Comparison of ENCODE assay signal across 19 cellular contexts in genomic region chr21:32360401-32360981, GRCh38. TPM values are rescaled to one million over a fixed set of nuclear protein-coding genes. Genes with fewer than 3 reads are reported as not detected.
DNase-seq lines count a peak whose midpoint lies in the region; ATAC-seq and TF ChIP-seq lines count a peak whose summit lies in the region.
"Had no signal": no experiment of that assay in that cellular context is flagged by ENCODE, and none has a peak within 500 bp of the region (broad histone marks: within the 10 kb centered on the region; RNA-seq: fewer than 3 reads in every experiment).

No MANE protein-coding gene starts in this region.

- no peaks in the 10 kb centered on the region for H3K9me3 Mint-ChIP-seq in activated CD8-positive, alpha-beta T cell treated with anti-CD3 and anti-CD28 coated beads for 36 hours
- H3K9me3 Mint-ChIP-seq: activated CD4-positive, alpha-beta T cell treated with anti-CD3 and anti-CD28 coated beads, Interleukin-2, amount 10 ng/mL, durations not matched to agents 24 days and 14 days; activated T-helper 1 cell treated with anti-CD3 and anti-CD28 coated beads, Interleukin-12 subunit alpha, Interleukin-12 subunit beta, Interleukin-2, Interleukin-4 antibody, amounts not matched to agents 30 ng/mL and 10 ng/mL and 1 ng/mL, durations not matched to agents 14 hours and 24 hours and 36 hours; GM23338; naive thymus-derived CD8-positive, alpha-beta T cell had no signal

- POLR2A ChIA-PET in activated CD8-positive, alpha-beta T cell treated with anti-CD3 and anti-CD28 coated beads for 36 hours (lab: Charles Lee): no interaction called here

- DNase-seq in SIG-M5 treated with dmso at 0.1 percent for 504 hours (lab: John Stamatoyannopoulos, UW; ENCODE audit: unreplicated experiment) (peak; percentile 55), SIG-M5 (lab: John Stamatoyannopoulos, UW) (no peak), NCI-H146 (lab: John Stamatoyannopoulos, UW) (peak; percentile 63), lung microvascular endothelial cell (ENCODE audit: low read depth in 2 of 2) (peak; percentile 48 to 58), germinal center (ENCODE audit: low spot score) (no peak), ascending aorta (ENCODE audit: low spot score in 2 of 2) (no peak)
- no peak for DNase-seq in activated CD8-positive, alpha-beta T cell treated with anti-CD3 and anti-CD28 coated beads for 36 hours
- DNase-seq: activated CD4-positive, alpha-beta T cell treated with anti-CD3 and anti-CD28 coated beads, Interleukin-2, amount 10 ng/mL, durations not matched to agents 24 days and 14 days; DMS79 treated with DMSO at 0.1 percent for 48 hours; effector CD8-positive, alpha-beta T cell; naive thymus-derived CD8-positive, alpha-beta T cell; NCI-H1930; NCI-H524 treated with DMSO at 0.1 percent for 48 hours; stomach had no signal

- no peak overlapping the region for H3K4me3 Mint-ChIP-seq in activated CD8-positive, alpha-beta T cell treated with anti-CD3 and anti-CD28 coated beads for 36 hours
- H3K4me3 Mint-ChIP-seq: activated CD4-positive, alpha-beta T cell treated with anti-CD3 and anti-CD28 coated beads, Interleukin-2, amount 10 ng/mL, durations not matched to agents 24 days and 14 days; activated T-helper 1 cell treated with anti-CD3 and anti-CD28 coated beads, Interleukin-12 subunit alpha, Interleukin-12 subunit beta, Interleukin-2, Interleukin-4 antibody, amounts not matched to agents 30 ng/mL and 10 ng/mL and 1 ng/mL, durations not matched to agents 14 hours and 24 hours and 36 hours; GM23338 had no signal

- H3K36me3 ChIP-seq in ascending aorta: peaks cover 92 to 100% of the 10 kb centered on the region in 2 donors

- no peaks in the 10 kb centered on the region for H3K9me3 ChIP-seq in ascending aorta
- H3K9me3 ChIP-seq: adrenal gland, stomach had no signal

- CTCF ChIA-PET in activated CD8-positive, alpha-beta T cell treated with anti-CD3 and anti-CD28 coated beads for 36 hours (lab: Charles Lee): no interaction called here

- H3K36me3 Mint-ChIP-seq in activated CD8-positive, alpha-beta T cell treated with anti-CD3 and anti-CD28 coated beads for 36 hours (ENCODE audit: low read depth): peaks cover 66% of the 10 kb centered on the region

- ATAC-seq in activated CD8-positive, alpha-beta T cell treated with anti-CD3 and anti-CD28 coated beads for 36 hours: no peak
- no peak for ATAC-seq in GM21737 (IDR thresholded peaks at IDR 0.05; ENCODE audit: unreplicated experiment)
- ATAC-seq: GM23338; naive thymus-derived CD8-positive, alpha-beta T cell had no signal

- intact Hi-C loops in activated CD8-positive, alpha-beta T cell treated with anti-CD3 and anti-CD28 coated beads for 36 hours (cut with micrococcal nuclease): no loop called here
- intact Hi-C loops in ascending aorta (cut with DNase I): no loop called here

- no peak overlapping the region for H3K4me3 ChIP-seq in ascending aorta
- H3K4me3 ChIP-seq: adrenal gland, GM23338, hepatocyte, stomach had no signal

- no peak overlapping the region for H3K27ac ChIP-seq in ascending aorta
- H3K27ac ChIP-seq: adrenal gland, hepatocyte, stomach had no signal

- no peak for TF ChIP-seq CTCF in activated CD8-positive, alpha-beta T cell treated with anti-CD3 and anti-CD28 coated beads for 36 hours (IDR thresholded peaks at IDR 0.05)
- no peak for TF ChIP-seq CTCF in ascending aorta (IDR thresholded peaks at IDR 0.05)

- H3K4me1 ChIP-seq in ascending aorta: peaks cover 0 to 3% of the 10 kb centered on the region in 2 donors

- no peaks in the 10 kb centered on the region for H3K27me3 ChIP-seq in ascending aorta
- H3K27me3 ChIP-seq: adrenal gland, hepatocyte, stomach had no signal

- no peaks in the 10 kb centered on the region for H3K27me3 Mint-ChIP-seq in activated CD8-positive, alpha-beta T cell treated with anti-CD3 and anti-CD28 coated beads for 36 hours
- H3K27me3 Mint-ChIP-seq: activated CD4-positive, alpha-beta T cell treated with anti-CD3 and anti-CD28 coated beads, Interleukin-2, amount 10 ng/mL, durations not matched to agents 24 days and 14 days; naive thymus-derived CD8-positive, alpha-beta T cell had no signal

- H3K27ac Mint-ChIP-seq in activated CD8-positive, alpha-beta T cell treated with anti-CD3 and anti-CD28 coated beads for 36 hours: peak overlapping the region; percentile 27
- H3K27ac Mint-ChIP-seq: activated CD4-positive, alpha-beta T cell treated with anti-CD3 and anti-CD28 coated beads, Interleukin-2, amount 10 ng/mL, durations not matched to agents 24 days and 14 days; activated T-helper 1 cell treated with anti-CD3 and anti-CD28 coated beads, Interleukin-12 subunit alpha, Interleukin-12 subunit beta, Interleukin-2, Interleukin-4 antibody, amounts not matched to agents 30 ng/mL and 10 ng/mL and 1 ng/mL, durations not matched to agents 14 hours and 24 hours and 36 hours; GM23338 had no signal

- H3K4me1 Mint-ChIP-seq in activated CD8-positive, alpha-beta T cell treated with anti-CD3 and anti-CD28 coated beads for 36 hours (ENCODE audit: low read depth): no peaks in the 10 kb centered on the region
- H3K4me1 Mint-ChIP-seq: GM23338 had no signal

RNA-seq across cellular contexts. Expression of gene URB1, which starts 32.3 kb away (rescaled TPM):
- total RNA-seq in activated CD8-positive, alpha-beta T cell treated with anti-CD3 and anti-CD28 coated beads for 36 hours: 10 to 100 TPM; 30.9 to 31.8 TPM
- total RNA-seq in lung microvascular endothelial cell: 12.6 and 16.5 TPM in 2 replicates
- total RNA-seq in ascending aorta: 35.4 TPM

RNA-seq across cellular contexts. Expression of gene EVA1C, which starts 52.0 kb away (rescaled TPM):
- total RNA-seq in activated CD8-positive, alpha-beta T cell treated with anti-CD3 and anti-CD28 coated beads for 36 hours: 10 to 100 TPM; 11.1 to 13.7 TPM
- total RNA-seq in lung microvascular endothelial cell (13.5 and 13.7 TPM in 2 replicates), ascending aorta (147 TPM)

Comparison
In these comparisons a context has a peak if more than half of its experiments do, and no peak if none do; other contexts are left out.
1. DNase-seq: peak in SIG-M5 treated with dmso at 0.1 percent for 504 hours (single experiment), NCI-H146 (single experiment) and lung microvascular endothelial cell (2 of 2); none in SIG-M5 (single experiment), activated CD8-positive, alpha-beta T cell treated with anti-CD3 and anti-CD28 coated beads for 36 hours (single experiment), germinal center (single experiment) and ascending aorta (0 of 2).
2. RNA of gene EVA1C, which starts 52.0 kb away (total RNA-seq): 147 TPM in ascending aorta (single experiment); 11.1 to 13.7 TPM in activated CD8-positive, alpha-beta T cell treated with anti-CD3 and anti-CD28 coated beads for 36 hours and 13.5 to 13.7 TPM in lung microvascular endothelial cell; every median in the first group is over 10 times any median in the second.